13 cellular contexts compared by ENCODE assay signal in the genomic region with DNA sequence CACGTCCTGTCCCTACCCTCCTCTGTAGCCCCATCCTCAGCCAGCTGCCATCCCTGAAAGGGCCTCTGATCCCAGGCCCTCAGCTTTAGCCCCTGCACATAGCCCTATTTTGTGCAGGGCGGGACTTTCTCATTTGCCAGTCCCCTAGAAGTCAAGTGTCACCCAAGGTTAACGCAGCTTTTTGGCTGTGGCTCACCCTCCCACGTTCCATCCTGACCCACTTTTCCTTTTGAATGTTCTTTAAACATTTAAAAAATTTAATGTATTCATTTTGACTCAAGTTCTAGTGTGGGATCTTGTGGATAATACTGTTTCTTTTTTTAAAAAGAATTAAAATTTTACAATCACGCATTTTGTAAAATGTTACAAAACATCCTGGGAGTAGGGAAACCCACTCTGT.
DNase-seq lines count a peak whose midpoint lies in the region; ATAC-seq, FAIRE-seq and TF ChIP-seq lines count a peak whose summit lies in the region.
"Had no signal": no experiment of that assay in that cellular context is flagged by ENCODE, and none has a peak within 500 bp of the region (broad histone marks: within the 10 kb centered on the region; RNA-seq: fewer than 3 reads in every experiment).

No MANE protein-coding gene starts in this region.

- no peaks in the 10 kb centered on the region for H3K9me2 ChIP-seq in GM23338 (ENCODE audit: insufficient read depth)

- TF ChIP-seq CTCF in A549 (IDR thresholded peaks at IDR 0.05): no peak
- no peak for TF ChIP-seq CTCF in GM23338 (conservative IDR thresholded peaks at IDR 0.05; ENCODE audit: low read depth in 2 of 2)
- TF ChIP-seq CTCF in body of pancreas (IDR thresholded peaks at IDR 0.05): no peak
- no peak for TF ChIP-seq CTCF in osteoblast (IDR thresholded peaks at IDR 0.05; ENCODE audit: extremely low read depth, low read depth, low read length)

- no peak for TF ChIP-seq EP300 in A549 (IDR thresholded peaks at IDR 0.05)

- H3K9me3 ChIP-seq in A549: no peaks in the 10 kb centered on the region
- no peaks in the 10 kb centered on the region for H3K9me3 ChIP-seq in body of pancreas
- no peaks in the 10 kb centered on the region for H3K9me3 ChIP-seq in osteoblast (ENCODE audit: low read depth, low read length)

- TF ChIP-seq RAD21 in A549 (conservative IDR thresholded peaks at IDR 0.05 in 1 of 2, IDR thresholded peaks at IDR 0.05 in 1 of 2): no peak

- ATAC-seq in A549 (no peak), GM23338 (no peak), body of pancreas (no peak), GM18502 (IDR thresholded peaks at IDR 0.05; ENCODE audit: poor library complexity, unreplicated experiment) (no peak), HG03280 (IDR thresholded peaks at IDR 0.05; ENCODE audit: unreplicated experiment) (no peak)

- CTCF ChIA-PET in A549 (lab: Yijun Ruan, JAX): interaction anchor here (0.6 to 8.0 kb wide), 25 partner anchors 9 to 683 kb away, joined by 3 to 35 read pairs (median 4); a partner anchor contains a TSS

- H3K27ac Mint-ChIP-seq in GM23338: 0 out of 2 replicates have a peak overlapping the region, but pooled peaks have one; percentile 56
- H3K27ac Mint-ChIP-seq: CD8-positive, alpha-beta T cell had no signal

- H3K4me3 ChIP-seq in A549 (no peak overlapping the region), GM23338 (no peak overlapping the region), body of pancreas (no peak overlapping the region), osteoblast (ENCODE audit: insufficient read depth, low read length) (no peak overlapping the region)

- H2AFZ ChIP-seq in GM23338 (no peak overlapping the region), osteoblast (ENCODE audit: low read length) (no peak overlapping the region)

- peak overlapping the region; percentile 15; the same call in 1 of the 3 replicates for H3K4me2 ChIP-seq in A549
- H3K4me2 ChIP-seq in GM23338: no peak overlapping the region
- no peak overlapping the region for H3K4me2 ChIP-seq in osteoblast (ENCODE audit: insufficient read depth, low read length)

- H3K36me3 ChIP-seq in GM23338 (ENCODE audit: insufficient read depth): no peaks in the 10 kb centered on the region
- no peaks in the 10 kb centered on the region for H3K36me3 ChIP-seq in body of pancreas (replicated peaks in 1 of 2; ENCODE audit: insufficient read depth in 1 of 2, low read depth in 2 of 2)
- no peaks in the 10 kb centered on the region for H3K36me3 ChIP-seq in osteoblast (ENCODE audit: insufficient read depth, low read length)

- peaks cover 5% of the 10 kb centered on the region; the same call in 2 of the 3 replicates for H3K36me3 Mint-ChIP-seq in GM23338 (ENCODE audit: low read depth)
- H3K36me3 Mint-ChIP-seq: CD8-positive, alpha-beta T cell had no signal

- H3F3A ChIP-seq in GM23338 (replicated peaks; ENCODE audit: low read depth): no peaks in the 10 kb centered on the region

- DNase-seq in A549 (ENCODE audit: low read depth in 1 of 2, low spot score in 1 of 2): no peak
- no peak for DNase-seq in GM23338 (ENCODE audit: low spot score)
- no peak for DNase-seq in body of pancreas
- DNase-seq in osteoblast (ENCODE audit: insufficient read length, low spot score, missing footprints): peak; percentile 21
- DNase-seq in NOMO-1 treated with DMSO at 0.1 percent for 48 hours (lab: John Stamatoyannopoulos, UW; ENCODE audit: unreplicated experiment): no peak
- DNase-seq: DMS79, mesenchymal stem cell, NCI-H2029 had no signal

- peaks cover 41% of the 10 kb centered on the region for H3K4me1 Mint-ChIP-seq in GM23338

- H3K27me3 ChIP-seq in GM23338 (ENCODE audit: insufficient read depth): no peaks in the 10 kb centered on the region
- no peaks in the 10 kb centered on the region for H3K27me3 ChIP-seq in body of pancreas
- no peaks in the 10 kb centered on the region for H3K27me3 ChIP-seq in osteoblast (ENCODE audit: insufficient read depth, low read length)

- H4K20me1 ChIP-seq in GM23338 (replicated peaks; ENCODE audit: insufficient read depth) (peaks cover 10% of the 10 kb centered on the region; the same call in 1 of the 2 replicates), osteoblast (ENCODE audit: insufficient read depth, low read length) (no peaks in the 10 kb centered on the region)

- H3K4me1 ChIP-seq in A549 (peaks cover 74% of the 10 kb centered on the region), GM23338 (ENCODE audit: insufficient read depth) (peaks cover 25% of the 10 kb centered on the region), body of pancreas (peaks cover 75% of the 10 kb centered on the region), osteoblast (ENCODE audit: insufficient read depth, low read length) (peaks cover 8% of the 10 kb centered on the region)

- FAIRE-seq in A549 (lab: Jason Lieb, UNC): no peak
- FAIRE-seq: frontal cortex had no signal

- intact Hi-C loops in body of pancreas (cut with DNase I): no loop called here

- TF ChIP-seq POLR2A in A549 (IDR thresholded peaks at IDR 0.05; ENCODE audit: low read length) (no peak), body of pancreas (IDR thresholded peaks at IDR 0.05) (no peak)

- no peak overlapping the region for H3K4me3 Mint-ChIP-seq in GM23338
- H3K4me3 Mint-ChIP-seq: CD8-positive, alpha-beta T cell had no signal

- POLR2A ChIA-PET in A549 (lab: Yijun Ruan, JAX): interaction anchor here (1.4 kb wide), 1 partner anchor 275 kb away, joined by 4 read pairs; a partner anchor contains a TSS

- WGBS in A549 (ENCODE audit: missing lambda C conversion rate): 87% methylated on average over 5 of the region's 5 CpGs
- 67 to 75% methylated on average over 5 of the region's 5 CpGs for WGBS in body of pancreas, 2 donors

- no peaks in the 10 kb centered on the region; the same call in 2 of the 3 replicates for H3K9me3 Mint-ChIP-seq in GM23338
- H3K9me3 Mint-ChIP-seq: CD8-positive, alpha-beta T cell had no signal

- H3K79me2 ChIP-seq in GM23338 (replicated peaks; ENCODE audit: insufficient read depth) (peaks cover 46% of the 10 kb centered on the region), osteoblast (ENCODE audit: insufficient read depth, low read length) (no peaks in the 10 kb centered on the region)

- H3K27me3 Mint-ChIP-seq in GM23338 (ENCODE audit: insufficient read depth, low read depth, poor library complexity): peaks cover 8% of the 10 kb centered on the region

- H3K27ac ChIP-seq in A549 (peak overlapping the region in 1 of 2 experiments; percentile 87; a peak in 3 of 6 replicates), GM23338 (ENCODE audit: low read depth) (peak overlapping the region; percentile 80; the same call in 1 of the 2 replicates), body of pancreas (peak overlapping the region; percentile 17 to 70 (median 56)), osteoblast (ENCODE audit: low read depth, low read length) (no peak overlapping the region)
- H3K27ac ChIP-seq: RWPE1 had no signal

TF ChIP-seq in A549, 52 proteins besides CTCF, POLR2A, EP300 and RAD21 (continues in another document):
- no peak for TF ChIP-seq MYC (IDR thresholded peaks at IDR 0.05; ENCODE audit: borderline replicate concordance, low read length)
- no peak for TF ChIP-seq NFE2L2 (conservative IDR thresholded peaks at IDR 0.05; ENCODE audit: low read length)
- TF ChIP-seq, protein P1, sequence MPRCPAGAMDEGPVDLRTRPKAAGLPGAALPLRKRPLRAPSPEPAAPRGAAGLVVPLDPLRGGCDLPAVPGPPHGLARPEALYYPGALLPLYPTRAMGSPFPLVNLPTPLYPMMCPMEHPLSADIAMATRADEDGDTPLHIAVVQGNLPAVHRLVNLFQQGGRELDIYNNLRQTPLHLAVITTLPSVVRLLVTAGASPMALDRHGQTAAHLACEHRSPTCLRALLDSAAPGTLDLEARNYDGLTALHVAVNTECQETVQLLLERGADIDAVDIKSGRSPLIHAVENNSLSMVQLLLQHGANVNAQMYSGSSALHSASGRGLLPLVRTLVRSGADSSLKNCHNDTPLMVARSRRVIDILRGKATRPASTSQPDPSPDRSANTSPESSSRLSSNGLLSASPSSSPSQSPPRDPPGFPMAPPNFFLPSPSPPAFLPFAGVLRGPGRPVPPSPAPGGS (IDR thresholded peaks at IDR 0.05): no peak

TF ChIP-seq in GM23338, 12 proteins besides CTCF, POLR2A, EP300 and RAD21 (continues in another document):
- TF ChIP-seq, protein P2, sequence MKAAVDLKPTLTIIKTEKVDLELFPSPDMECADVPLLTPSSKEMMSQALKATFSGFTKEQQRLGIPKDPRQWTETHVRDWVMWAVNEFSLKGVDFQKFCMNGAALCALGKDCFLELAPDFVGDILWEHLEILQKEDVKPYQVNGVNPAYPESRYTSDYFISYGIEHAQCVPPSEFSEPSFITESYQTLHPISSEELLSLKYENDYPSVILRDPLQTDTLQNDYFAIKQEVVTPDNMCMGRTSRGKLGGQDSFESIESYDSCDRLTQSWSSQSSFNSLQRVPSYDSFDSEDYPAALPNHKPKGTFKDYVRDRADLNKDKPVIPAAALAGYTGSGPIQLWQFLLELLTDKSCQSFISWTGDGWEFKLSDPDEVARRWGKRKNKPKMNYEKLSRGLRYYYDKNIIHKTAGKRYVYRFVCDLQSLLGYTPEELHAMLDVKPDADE (IDR thresholded peaks at IDR 0.05): no peak
- TF ChIP-seq POLR2AphosphoS5 (IDR thresholded peaks at IDR 0.05; ENCODE audit: low read depth) (no peak), JUNB (IDR thresholded peaks at IDR 0.05; ENCODE audit: unreplicated experiment) (no peak), CREB1 (CRISPR knock-in tag; IDR thresholded peaks at IDR 0.05; ENCODE audit: low read depth) (no peak), ZNF331 (CRISPR knock-in tag; IDR thresholded peaks at IDR 0.05; ENCODE audit: low read depth) (no peak), EZH2 (IDR thresholded peaks at IDR 0.05; ENCODE audit: low read depth, unreplicated experiment) (no peak), NANOG (IDR thresholded peaks at IDR 0.05; ENCODE audit: borderline replicate concordance) (no peak), EZH2phosphoT487 (IDR thresholded peaks at IDR 0.05; ENCODE audit: unreplicated experiment) (no peak), STAT1 (IDR thresholded peaks at IDR 0.05; ENCODE audit: unreplicated experiment) (no peak)
